10 cellular contexts compared by ENCODE assay signal in the genomic region with DNA sequence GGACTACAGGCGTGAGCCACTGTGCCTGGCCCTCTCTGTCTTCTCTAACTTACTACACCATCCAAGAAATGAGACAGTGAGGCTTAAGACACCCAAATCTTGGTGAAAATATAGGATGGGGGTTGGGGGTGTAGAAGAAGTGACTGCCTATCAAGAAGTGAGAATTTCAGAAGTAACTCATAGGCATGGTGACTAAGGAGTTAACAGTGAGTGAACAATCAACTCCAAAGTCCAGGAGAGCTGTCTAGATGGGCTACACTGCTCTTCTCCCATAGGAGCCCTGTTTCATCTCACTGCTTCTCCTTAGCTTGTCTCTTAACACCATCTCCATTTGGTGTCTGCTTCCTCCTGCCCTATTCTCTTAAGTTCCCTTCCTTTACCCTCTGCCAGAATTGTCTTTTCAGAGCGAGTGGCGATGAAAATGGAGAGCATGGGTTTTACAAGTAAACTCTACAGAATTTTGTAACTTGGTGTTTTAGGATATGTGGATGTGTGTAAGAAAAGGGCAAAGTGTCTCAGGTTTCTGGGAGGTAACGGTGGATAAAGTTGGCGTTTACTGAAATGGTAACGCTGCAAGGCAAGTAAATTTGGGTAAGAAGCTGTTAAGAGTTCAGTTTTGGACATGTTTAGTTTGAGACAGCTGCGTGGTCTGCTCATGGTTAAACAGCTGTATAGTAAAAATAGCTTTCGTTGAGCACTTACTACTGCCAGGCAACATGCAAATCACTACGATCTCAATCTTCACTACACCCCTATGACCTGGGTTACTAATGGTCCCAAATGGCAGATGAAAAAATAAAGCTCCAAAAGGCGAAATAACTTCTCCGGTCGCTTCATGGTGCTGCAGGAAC. TPM values are rescaled to one million over a fixed set of nuclear protein-coding genes. Genes with fewer than 3 reads are reported as not detected.
A peak's percentile ranks its signal among the peaks of the same experiment; 100 is the strongest.
DNase-seq lines count a peak whose midpoint lies in the region; ATAC-seq and TF ChIP-seq lines count a peak whose summit lies in the region.
"Had no signal": no experiment of that assay in that cellular context is flagged by ENCODE, and none has a peak within 500 bp of the region (broad histone marks: within the 10 kb centered on the region; RNA-seq: fewer than 3 reads in every experiment).

No MANE protein-coding gene starts in this region.

- H3K27me3 ChIP-seq in iPS-20b (ENCODE audit: insufficient read depth, low read length) (no peaks in the 10 kb centered on the region), spleen (replicated peaks in 1 of 7) (no peaks in the 10 kb centered on the region)

- peaks cover 19% of the 10 kb centered on the region for H3K4me1 Mint-ChIP-seq in CD14-positive monocyte

- H3K4me1 ChIP-seq in iPS-20b (ENCODE audit: insufficient read depth, low read length) (peaks cover 9% of the 10 kb centered on the region), spleen (peaks cover 19 to 51% (median 28%) of the 10 kb centered on the region in 6 donors)

- H3K27ac ChIP-seq in adipose tissue (ENCODE audit: low read depth, low read length) (peak overlapping the region; percentile 86), iPS-20b (ENCODE audit: low read length) (peak overlapping the region; percentile 94), spleen (peak overlapping the region; percentile 93 to 98 (median 95))

- peaks cover 28% of the 10 kb centered on the region for H3K36me3 ChIP-seq in iPS-20b (ENCODE audit: insufficient read depth, low read depth, low read length)
- peaks cover 0 to 32% (median 8%) of the 10 kb centered on the region in 6 donors for H3K36me3 ChIP-seq in spleen

- peak overlapping the region; percentile 96 to 99 (median 98) for H3K27ac Mint-ChIP-seq in CD14-positive monocyte

- no peaks in the 10 kb centered on the region for H3K9me3 Mint-ChIP-seq in CD14-positive monocyte

- peak; percentile 58 for ATAC-seq in GM19455 (IDR thresholded peaks at IDR 0.05; ENCODE audit: unreplicated experiment)
- peak; percentile 40 for ATAC-seq in HG03469 (IDR thresholded peaks at IDR 0.05; ENCODE audit: unreplicated experiment)

- 3 to 7% (median 6%) methylated on average over 12 of the region's 12 CpGs for WGBS in adipose tissue, 3 donors
- 6 to 10% (median 9%) methylated on average over 12 of the region's 12 CpGs for WGBS in spleen, 5 donors

- peaks cover 0 to 1% (median 0%) of the 10 kb centered on the region in 3 donors for H3K27me3 Mint-ChIP-seq in CD14-positive monocyte (ENCODE audit: low read depth in 3 of 3)

- H3K4me3 ChIP-seq in iPS-20b (ENCODE audit: low read length) (peak overlapping the region; percentile 100), spleen (peak overlapping the region; percentile 62 to 88 (median 68))

- peak overlapping the region; percentile 91 to 99 for H3K4me3 Mint-ChIP-seq in CD14-positive monocyte

- H3K9me3 ChIP-seq in iPS-20b (ENCODE audit: insufficient read depth, low read depth, low read length) (no peaks in the 10 kb centered on the region), spleen (no peaks in the 10 kb centered on the region)

- no peak for TF ChIP-seq POLR2A in spleen (IDR thresholded peaks at IDR 0.05)

- peak overlapping the region; percentile 98 for H3K9ac ChIP-seq in iPS-20b (ENCODE audit: low read depth, low read length)

- TF ChIP-seq CTCF in CD14-positive monocyte (IDR thresholded peaks at IDR 0.05): no peak
- TF ChIP-seq CTCF in spleen (IDR thresholded peaks at IDR 0.05 in 8 of 11, conservative IDR thresholded peaks at IDR 0.05 in 3 of 11): no peak

- DNase-seq in CD14-positive monocyte (ENCODE audit: low spot score): no peak
- DNase-seq in spleen: no peak
- no peak for DNase-seq in NOMO-1 treated with dmso at 0.1 percent for 144 hours (lab: John Stamatoyannopoulos, UW; ENCODE audit: unreplicated experiment)
- no peak for DNase-seq in stimulated activated CD4-positive, alpha-beta T cell treated with anti-CD3 and anti-CD28 coated beads, Interleukin-4, amount 100 ng/mL, for 1 hour

- intact Hi-C loops in CD14-positive monocyte (cut with micrococcal nuclease): no loop called here
- intact Hi-C loops in spleen (cut with DNase I; ENCODE audit: low total_unique reads): loop anchor here (5.0 kb wide), 1 partner anchor 87 kb away; a partner anchor contains a TSS

- peaks cover 14 to 18% of the 10 kb centered on the region in 2 donors for H3K36me3 Mint-ChIP-seq in CD14-positive monocyte

RNA-seq across cellular contexts. Expression of a gene that starts 22.5 kb away (rescaled TPM):
- polyA plus RNA-seq in CD14-positive monocyte (not detected), adipose tissue (under 1 TPM; 0.03 to 0.22 (median 0.09) TPM), spleen (under 1 TPM in 1 of 3 donors, not detected in 2; 0.16 TPM)
- total RNA-seq in spleen: under 1 TPM in 1 of 7 donors, not detected in 6; 0.26 TPM
- total RNA-seq: SK-MEL-5, subcutaneous adipose tissue had no signal
